16 cellular contexts compared by ENCODE assay signal in genomic region chr3:12316721-12317351, GRCh38. TPM values are rescaled to one million over a fixed set of nuclear protein-coding genes. Genes with fewer than 3 reads are reported as not detected.
A peak's percentile ranks its signal among the peaks of the same experiment; 100 is the strongest.
DNase-seq lines count a peak whose midpoint lies in the region; ATAC-seq and FAIRE-seq lines count a peak whose summit lies in the region.
"Had no signal": no experiment of that assay in that cellular context is flagged by ENCODE, and none has a peak within 500 bp of the region (broad histone marks: within the 10 kb centered on the region; RNA-seq: fewer than 3 reads in every experiment).

No MANE protein-coding gene starts in this region.

- WGBS in small intestine, 3 donors: 13 to 56% (median 23%) methylated on average over 4 of the region's 4 CpGs

- H3K27ac ChIP-seq in small intestine (ENCODE audit: low read depth in 1 of 2, low read length in 1 of 2): no peak overlapping the region
- H3K27ac ChIP-seq: C4-2B, sigmoid colon had no signal

- no peaks in the 10 kb centered on the region for H3K4me1 ChIP-seq in small intestine (ENCODE audit: control insufficient read depth in 2 of 2, insufficient read depth in 1 of 2, low read depth in 1 of 2, low read length in 1 of 2)

- H3K4me3 ChIP-seq in small intestine (ENCODE audit: low read depth in 1 of 2, low read length in 2 of 2): no peak overlapping the region
- H3K4me3 ChIP-seq: sigmoid colon had no signal

- no peaks in the 10 kb centered on the region for H3K27me3 ChIP-seq in small intestine (ENCODE audit: control insufficient read depth in 2 of 2, insufficient read depth in 2 of 2, low read length in 2 of 2)

- no peak for FAIRE-seq in small intestine (lab: Jason Lieb, UNC)
- FAIRE-seq: bronchial epithelial cell, endometrium had no signal

- no peaks in the 10 kb centered on the region for H3K9me3 ChIP-seq in small intestine (ENCODE audit: control insufficient read depth, low read depth)
- H3K9me3 ChIP-seq: sigmoid colon had no signal

- ATAC-seq in GM19372 (IDR thresholded peaks at IDR 0.05; ENCODE audit: low read depth, unreplicated experiment) (peak; percentile 73), HG03095 (IDR thresholded peaks at IDR 0.05; ENCODE audit: unreplicated experiment) (peak; percentile 61), GM19035 (IDR thresholded peaks at IDR 0.05; ENCODE audit: unreplicated experiment) (no peak), esophagus mucosa (no peak)
- ATAC-seq: activated CD8-positive, alpha-beta T cell treated with anti-CD3 and anti-CD28 coated beads for 36 hours; naive thymus-derived CD8-positive, alpha-beta T cell had no signal

- DNase-seq in SW480 (ENCODE audit: low spot score) (peak; percentile 34), small intestine (peak; percentile 70), MV-4-11 (lab: John Stamatoyannopoulos, UW) (no peak), SKM-1 treated with dmso at 0.1 percent for 144 hours (lab: John Stamatoyannopoulos, UW; ENCODE audit: unreplicated experiment) (no peak)
- DNase-seq: activated CD8-positive, alpha-beta T cell treated with anti-CD3 and anti-CD28 coated beads for 36 hours; activated gamma-delta T cell; naive thymus-derived CD8-positive, alpha-beta T cell; NCI-H2227 treated with DMSO at 0.1 percent for 48 hours; sigmoid colon had no signal

- peaks cover 0 to 8% of the 10 kb centered on the region in 2 donors for H3K36me3 ChIP-seq in small intestine (ENCODE audit: control insufficient read depth in 2 of 2, insufficient read depth in 2 of 2, low read length in 2 of 2)
- H3K36me3 ChIP-seq: sigmoid colon had no signal

RNA-seq across cellular contexts. Expression of gene PPARG, which starts 28.0 kb away (rescaled TPM):
- 10 to 100 TPM; 21.3 to 40.3 (median 39.8) TPM for polyA plus RNA-seq in small intestine
- 13.3 TPM for total RNA-seq in esophagus mucosa
- total RNA-seq: naive thymus-derived CD8-positive, alpha-beta T cell had no signal
- polyA plus RNA-seq: naive thymus-derived CD8-positive, alpha-beta T cell had no signal

Comparison
In these comparisons a context has a peak if more than half of its experiments do, and no peak if none do; other contexts are left out.
1. ATAC-seq: peak in GM19372 (single experiment) and HG03095 (single experiment); none in GM19035 (single experiment) and esophagus mucosa (single experiment).
2. DNase-seq: peak in SW480 (single experiment) and small intestine (single experiment); none in MV-4-11 (single experiment) and SKM-1 treated with dmso at 0.1 percent for 144 hours (single experiment).